Comparison of ENCODE assay signal across 27 cellular contexts in the genomic region with DNA sequence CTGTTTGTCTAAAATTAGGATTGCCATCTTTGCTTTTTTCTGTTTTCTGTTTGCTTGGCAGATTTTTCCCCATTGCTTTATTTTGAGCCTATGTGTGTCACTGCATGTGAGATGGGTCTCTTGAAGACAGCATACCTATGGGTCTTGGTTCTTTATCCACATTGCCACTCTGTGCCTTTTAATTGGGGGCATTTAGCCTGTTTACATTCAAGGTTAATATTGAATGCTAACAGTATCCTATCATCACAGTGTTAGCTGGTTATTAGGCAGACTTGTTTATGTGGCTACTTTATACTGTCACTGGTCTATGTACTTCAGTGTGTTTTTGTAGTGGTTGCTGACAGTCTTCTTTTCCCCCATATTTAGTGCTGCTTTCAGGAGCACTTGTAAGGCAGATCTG.
"Had no signal": no experiment of that assay in that cellular context is flagged by ENCODE, and none has a peak within 500 bp of the region (broad histone marks: within the 10 kb centered on the region; RNA-seq: fewer than 3 reads in every experiment).

No MANE protein-coding gene starts in this region.

- DNase-seq: colonic mucosa; cortex of kidney; dermis blood vessel endothelial cell; dorsolateral prefrontal cortex; effector CD4-positive, alpha-beta T cell; effector CD8-positive, alpha-beta T cell; effector memory CD4-positive, alpha-beta T cell; effector memory CD8-positive, alpha-beta T cell; endodermal cell; erythroblast; esophagus squamous epithelium; foreskin fibroblast; foreskin keratinocyte; foreskin melanocyte; gastrocnemius medialis; glutamatergic neuron; head of caudate nucleus; heart left ventricle; heart right ventricle had no signal

- H3K4me3 ChIP-seq: colonic mucosa, coronary artery, dorsolateral prefrontal cortex, esophagus muscularis mucosa, esophagus squamous epithelium, gastrocnemius medialis, gastroesophageal sphincter, heart left ventricle, heart right ventricle had no signal

- H3K27ac ChIP-seq: colonic mucosa, coronary artery, dorsolateral prefrontal cortex, epithelial cell of prostate, esophagus muscularis mucosa, esophagus squamous epithelium, foreskin keratinocyte, gastrocnemius medialis, gastroesophageal sphincter, heart left ventricle, heart right ventricle had no signal

- H3K9me3 ChIP-seq: colonic mucosa had no signal

- FAIRE-seq: colon, endometrium, endothelial cell of umbilical vein, frontal cortex had no signal

- H3K4me1 ChIP-seq: colonic mucosa, esophagus muscularis mucosa, esophagus squamous epithelium, foreskin keratinocyte, gastrocnemius medialis, gastroesophageal sphincter, heart left ventricle, heart right ventricle had no signal

- H3K36me3 ChIP-seq: colonic mucosa, esophagus muscularis mucosa, esophagus squamous epithelium, gastrocnemius medialis, gastroesophageal sphincter, heart left ventricle, heart right ventricle had no signal

- H3K27me3 ChIP-seq: colonic mucosa, dorsolateral prefrontal cortex, esophagus muscularis mucosa, esophagus squamous epithelium, foreskin keratinocyte, gastrocnemius medialis, gastroesophageal sphincter, heart left ventricle, heart right ventricle had no signal
